In genomic region chr6:223136-223535, GRCh38 we compare ENCODE assay signal across 16 cellular contexts.
A peak's percentile ranks its signal among the peaks of the same experiment; 100 is the strongest.
DNase-seq lines count a peak whose midpoint lies in the region; ATAC-seq and TF ChIP-seq lines count a peak whose summit lies in the region.
"Had no signal": no experiment of that assay in that cellular context is flagged by ENCODE, and none has a peak within 500 bp of the region (broad histone marks: within the 10 kb centered on the region; RNA-seq: fewer than 3 reads in every experiment).

No MANE protein-coding gene starts in this region.

- intact Hi-C loops in activated CD4-positive, alpha-beta T cell treated with anti-CD3 and anti-CD28 coated beads, Interleukin-2, amount 10 ng/mL, durations not matched to agents 24 days and 14 days (cut with micrococcal nuclease), result loop anchor here (5.0 kb wide), 1 partner anchor 324 kb away; no protein-coding TSS in a partner anchor

- ATAC-seq in foreskin keratinocyte, result no peak
- no peak for ATAC-seq in HG03571 (IDR thresholded peaks at IDR 0.05; ENCODE audit: unreplicated experiment)
- ATAC-seq in GM21619 (IDR thresholded peaks at IDR 0.05; ENCODE audit: unreplicated experiment), result no peak
- ATAC-seq: HepG2 had no signal

- CTCF ChIA-PET in RWPE1 (lab: Yijun Ruan, JAX), result interaction anchor here (0.7 to 1.0 kb wide), 2 partner anchors 34 to 62 kb away, joined by 3 read pairs; no protein-coding TSS in a partner anchor

- H3K4me3 Mint-ChIP-seq in activated CD4-positive, alpha-beta T cell treated with anti-CD3 and anti-CD28 coated beads, Interleukin-2, amount 10 ng/mL, durations not matched to agents 24 days and 14 days, result no peak overlapping the region
- no peak overlapping the region for H3K4me3 Mint-ChIP-seq in activated naive CD8-positive, alpha-beta T cell
- H3K4me3 Mint-ChIP-seq in activated naive CD8-positive, alpha-beta T cell treated with anti-CD3 and anti-CD28 coated beads for 36 hours, result no peak overlapping the region

- no peaks in the 10 kb centered on the region for H3K9me3 Mint-ChIP-seq in activated CD4-positive, alpha-beta T cell treated with anti-CD3 and anti-CD28 coated beads, Interleukin-2, amount 10 ng/mL, durations not matched to agents 24 days and 14 days
- no peaks in the 10 kb centered on the region for H3K9me3 Mint-ChIP-seq in activated naive CD8-positive, alpha-beta T cell (ENCODE audit: low read depth)
- H3K9me3 Mint-ChIP-seq in activated naive CD8-positive, alpha-beta T cell treated with anti-CD3 and anti-CD28 coated beads for 36 hours, result no peaks in the 10 kb centered on the region

- H3K36me3 Mint-ChIP-seq in activated CD4-positive, alpha-beta T cell treated with anti-CD3 and anti-CD28 coated beads, Interleukin-2, amount 10 ng/mL, durations not matched to agents 24 days and 14 days (ENCODE audit: low read depth), result no peaks in the 10 kb centered on the region
- H3K36me3 Mint-ChIP-seq in activated naive CD8-positive, alpha-beta T cell, result no peaks in the 10 kb centered on the region
- peaks cover 5% of the 10 kb centered on the region for H3K36me3 Mint-ChIP-seq in activated naive CD8-positive, alpha-beta T cell treated with anti-CD3 and anti-CD28 coated beads for 36 hours

- H3K27me3 ChIP-seq in foreskin keratinocyte, result no peaks in the 10 kb centered on the region

- no peak for TF ChIP-seq CTCF in foreskin keratinocyte (conservative IDR thresholded peaks at IDR 0.05)
- TF ChIP-seq CTCF in RWPE1 (conservative IDR thresholded peaks at IDR 0.05; ENCODE audit: low read depth), result no peak

- H3K27ac ChIP-seq in foreskin keratinocyte (peak overlapping the region; percentile 15), RWPE1 (no peak overlapping the region)
- H3K27ac ChIP-seq: KMS-11 had no signal

- no peaks in the 10 kb centered on the region for H3K27me3 Mint-ChIP-seq in activated CD4-positive, alpha-beta T cell treated with anti-CD3 and anti-CD28 coated beads, Interleukin-2, amount 10 ng/mL, durations not matched to agents 24 days and 14 days
- no peaks in the 10 kb centered on the region for H3K27me3 Mint-ChIP-seq in activated naive CD8-positive, alpha-beta T cell
- H3K27me3 Mint-ChIP-seq in activated naive CD8-positive, alpha-beta T cell treated with anti-CD3 and anti-CD28 coated beads for 36 hours, result peaks cover 3% of the 10 kb centered on the region

- peaks cover 69% of the 10 kb centered on the region for H3K4me1 Mint-ChIP-seq in activated CD4-positive, alpha-beta T cell treated with anti-CD3 and anti-CD28 coated beads, Interleukin-2, amount 10 ng/mL, durations not matched to agents 24 days and 14 days
- H3K4me1 Mint-ChIP-seq in activated naive CD8-positive, alpha-beta T cell (ENCODE audit: low read depth), result peaks cover 55% of the 10 kb centered on the region
- H3K4me1 Mint-ChIP-seq in activated naive CD8-positive, alpha-beta T cell treated with anti-CD3 and anti-CD28 coated beads for 36 hours, result peaks cover 65% of the 10 kb centered on the region

- POLR2A ChIA-PET in RWPE1 (lab: Yijun Ruan, JAX; ENCODE audit: low non-redundant PET), result no interaction called here

- peaks cover 21% of the 10 kb centered on the region for H3K4me1 ChIP-seq in foreskin keratinocyte
- H3K4me1 ChIP-seq: Caco-2 had no signal

- peak overlapping the region; percentile 7 for H3K27ac Mint-ChIP-seq in activated CD4-positive, alpha-beta T cell treated with anti-CD3 and anti-CD28 coated beads, Interleukin-2, amount 10 ng/mL, durations not matched to agents 24 days and 14 days
- peak overlapping the region; percentile 41 for H3K27ac Mint-ChIP-seq in activated naive CD8-positive, alpha-beta T cell
- H3K27ac Mint-ChIP-seq in activated naive CD8-positive, alpha-beta T cell treated with anti-CD3 and anti-CD28 coated beads for 36 hours, result no peak overlapping the region

- no peak for DNase-seq in activated CD4-positive, alpha-beta T cell treated with anti-CD3 and anti-CD28 coated beads, Interleukin-2, amount 10 ng/mL, durations not matched to agents 24 days and 14 days
- no peak for DNase-seq in activated CD4-positive, alpha-beta T cell treated with anti-CD3 and anti-CD28 coated beads, Interleukin-2, amount 50 U/mL, for 48 hours
- DNase-seq in activated naive CD8-positive, alpha-beta T cell treated with anti-CD3 and anti-CD28 coated beads for 36 hours, result no peak
- DNase-seq in foreskin keratinocyte (no peak), RWPE1 (ENCODE audit: low spot score) (no peak)
- DNase-seq: C1 segment of cervical spinal cord, Caco-2, H7, NCI-H1092, NCI-H1694 treated with DMSO at 0.1 percent for 48 hours, NCI-H69 had no signal
